ENCODE assay signal across 8 cellular contexts in genomic region chr5:135033026-135033861, GRCh38. TPM values are rescaled to one million over a fixed set of nuclear protein-coding genes. Genes with fewer than 3 reads are reported as not detected.
DNase-seq lines count a peak whose midpoint lies in the region; ATAC-seq, FAIRE-seq and TF ChIP-seq lines count a peak whose summit lies in the region.

No MANE protein-coding gene starts in this region.

- peaks cover 5% of the 10 kb centered on the region; the same call in 1 of the 2 replicates for H4K20me1 ChIP-seq in DND-41 (ENCODE audit: insufficient read depth, low read length)
- H4K20me1 ChIP-seq in smooth muscle cell (ENCODE audit: low read depth) = peaks cover 48% of the 10 kb centered on the region

- FAIRE-seq in HTR-8/SVneo (lab: Jason Lieb, UNC) = peak; percentile 28

- H3K4me1 Mint-ChIP-seq in WTC11 = peaks cover 47% of the 10 kb centered on the region

- peak overlapping the region; percentile 96 for H3K4me2 ChIP-seq in DND-41 (ENCODE audit: insufficient read depth, low read length)
- H3K4me2 ChIP-seq in smooth muscle cell = peak overlapping the region; percentile 98

- H3K79me2 ChIP-seq in DND-41 (ENCODE audit: insufficient read depth, low read length) (peaks cover 32% of the 10 kb centered on the region), smooth muscle cell (ENCODE audit: low read depth) (peaks cover 92% of the 10 kb centered on the region)

- ATAC-seq in DND-41 (ENCODE audit: insufficient read depth, low read depth) (peak; percentile 61), WTC11 (no peak), right cardiac atrium (no peak)

- H3K27me3 Mint-ChIP-seq in WTC11 (ENCODE audit: low read depth) = peaks cover 94% of the 10 kb centered on the region

- peak overlapping the region; percentile 76 for H3K27ac ChIP-seq in DND-41 (ENCODE audit: low read length)
- H3K27ac ChIP-seq in right cardiac atrium (ENCODE audit: low read length) = no peak overlapping the region
- peak overlapping the region; percentile 84 for H3K27ac ChIP-seq in smooth muscle cell (ENCODE audit: low read depth)

- no peak overlapping the region for H3K27ac Mint-ChIP-seq in WTC11

- WGBS in right cardiac atrium = 2% methylated on average over 88 of the region's 88 CpGs
- under 1% methylated on average over 66 of the region's 88 CpGs for WGBS in smooth muscle cell (ENCODE audit: low lambda C conversion rate)

- H3K36me3 ChIP-seq in DND-41 (ENCODE audit: insufficient read depth, low read length) = peaks cover 16% of the 10 kb centered on the region
- no peaks in the 10 kb centered on the region for H3K36me3 ChIP-seq in smooth muscle cell (ENCODE audit: low read depth)

- POLR2A ChIA-PET in WTC11 (lab: Charles Lee) = no interaction called here

- H3K4me3 ChIP-seq in DND-41 (ENCODE audit: low read depth in 1 of 2, low read length in 2 of 2) (peak overlapping the region; percentile 83 to 96), right cardiac atrium (ENCODE audit: low read length) (peak overlapping the region; percentile 46), smooth muscle cell (peak overlapping the region; percentile 88)

- TF ChIP-seq CTCF in DND-41 (IDR thresholded peaks at IDR 0.05; ENCODE audit: borderline replicate concordance, extremely low read depth, low read length, poor library complexity, severe bottlenecking) (no peak), WTC11 (IDR thresholded peaks at IDR 0.05) (no peak), smooth muscle cell (IDR thresholded peaks at IDR 0.05; ENCODE audit: borderline replicate concordance, insufficient read depth, poor library complexity, severe bottlenecking) (no peak)

- CTCF ChIA-PET in WTC11 (lab: Charles Lee) = interaction anchor here (1.0 to 1.7 kb wide), 2 partner anchors 10 to 158 kb away, joined by 3 to 4 read pairs; no protein-coding TSS in a partner anchor

- no peaks in the 10 kb centered on the region for H3K36me3 Mint-ChIP-seq in WTC11

- no peaks in the 10 kb centered on the region for H3K9me3 Mint-ChIP-seq in WTC11

- H2AFZ ChIP-seq in DND-41 (ENCODE audit: low read depth, low read length) = peak overlapping the region; percentile 93
- no peak overlapping the region for H2AFZ ChIP-seq in smooth muscle cell (ENCODE audit: low read depth)

- peaks cover 13% of the 10 kb centered on the region for H3F3A ChIP-seq in smooth muscle cell (ENCODE audit: low read depth)

- H3K9ac ChIP-seq in DND-41 (ENCODE audit: low read depth, low read length) (peak overlapping the region; percentile 78), smooth muscle cell (ENCODE audit: low read depth) (peak overlapping the region; percentile 86)

- no peaks in the 10 kb centered on the region for H3K9me3 ChIP-seq in DND-41 (ENCODE audit: insufficient read depth, low read length, severe bottlenecking)
- H3K9me3 ChIP-seq in right cardiac atrium (ENCODE audit: control insufficient read depth, low read length) = no peaks in the 10 kb centered on the region
- no peaks in the 10 kb centered on the region for H3K9me3 ChIP-seq in smooth muscle cell (replicated peaks; ENCODE audit: low read depth)

- peak overlapping the region; percentile 56 for H3K4me3 Mint-ChIP-seq in WTC11

- DNase-seq in DND-41 (peak; percentile 55), HTR-8/SVneo (ENCODE audit: insufficient read length, low spot score) (no peak), WTC11 (ENCODE audit: low spot score) (peak; percentile 60), right cardiac atrium (peak in 1 of 3 donors; percentile 45), smooth muscle cell (lab: John Stamatoyannopoulos, UW; ENCODE audit: unreplicated experiment) (no peak), putamen (ENCODE audit: low spot score) (no peak), kidney glomerular epithelial cell (lab: John Stamatoyannopoulos, UW) (no peak), NOMO-1 treated with dmso at 0.1 percent for 144 hours (lab: John Stamatoyannopoulos, UW; ENCODE audit: unreplicated experiment) (no peak)

- intact Hi-C loops in right cardiac atrium (cut with DNase I) = no loop called here

- H3K4me1 ChIP-seq in DND-41 (ENCODE audit: insufficient read depth, low read length) = peaks cover 32% of the 10 kb centered on the region
- H3K4me1 ChIP-seq in right cardiac atrium (ENCODE audit: control insufficient read depth, insufficient read depth, low read length) = peaks cover 2% of the 10 kb centered on the region
- peaks cover 21% of the 10 kb centered on the region for H3K4me1 ChIP-seq in smooth muscle cell (ENCODE audit: low read depth)

- H3K27me3 ChIP-seq in DND-41 (ENCODE audit: insufficient read depth, low read length, poor library complexity) (no peaks in the 10 kb centered on the region), right cardiac atrium (ENCODE audit: control insufficient read depth, insufficient read depth) (no peaks in the 10 kb centered on the region), smooth muscle cell (ENCODE audit: low read depth) (peaks cover 26% of the 10 kb centered on the region)

TF ChIP-seq in WTC11, 78 proteins besides CTCF, POLR2A, EP300 and RAD21 (continues in another document):
- TF ChIP-seq ZNF121 (CRISPR knock-in tag; IDR thresholded peaks at IDR 0.05) (no peak), PRDM15 (CRISPR knock-in tag; IDR thresholded peaks at IDR 0.05) (no peak), E2F4 (CRISPR knock-in tag; IDR thresholded peaks at IDR 0.05; ENCODE audit: borderline replicate concordance, low read depth) (no peak), GABPB1 (CRISPR knock-in tag; IDR thresholded peaks at IDR 0.05) (no peak), RELA (CRISPR knock-in tag; IDR thresholded peaks at IDR 0.05; ENCODE audit: borderline replicate concordance) (no peak), ZNF281 (CRISPR knock-in tag; IDR thresholded peaks at IDR 0.05) (no peak), ZNF396 (CRISPR knock-in tag; IDR thresholded peaks at IDR 0.05; ENCODE audit: borderline replicate concordance) (no peak), FOXK1 (CRISPR knock-in tag; IDR thresholded peaks at IDR 0.05) (no peak), SMAD3 (CRISPR knock-in tag; IDR thresholded peaks at IDR 0.05; ENCODE audit: borderline replicate concordance) (no peak), ZMAT4 (CRISPR knock-in tag; IDR thresholded peaks at IDR 0.05) (no peak)

RNA-seq across cellular contexts. Expression of gene PITX1, which starts 0.8 kb away (rescaled TPM):
- total RNA-seq in WTC11 (2021) (0.07 to 0.23 TPM (median 0.13 TPM) in 3 replicates), right cardiac atrium (under 1 TPM in 1 of 4 donors, not detected in 3; 0.18 TPM), smooth muscle cell (122 and 161 TPM in 2 replicates)
- polyA plus RNA-seq in right cardiac atrium (0.02 TPM), smooth muscle cell (418 and 473 TPM in 2 replicates)

Comparison
In these comparisons a context has a peak if more than half of its experiments do, and no peak if none do; other contexts are left out.
1. DNase-seq: peak in DND-41 (single experiment) and WTC11 (single experiment); none in HTR-8/SVneo (single experiment), smooth muscle cell (single experiment), putamen (single experiment), kidney glomerular epithelial cell (single experiment) and NOMO-1 treated with dmso at 0.1 percent for 144 hours (single experiment).
2. RNA of gene PITX1, which starts 0.8 kb away (total RNA-seq): 122 to 161 TPM in smooth muscle cell; 0.07 to 0.23 TPM in WTC11 and 0.18 TPM in right cardiac atrium; every median in the first group is over 100 times any median in the second.
3. Peak in every context shown above with its lines, with median percentiles within 50 percentile points of each other: H3K4me3 ChIP-seq.